In the genomic region with DNA sequence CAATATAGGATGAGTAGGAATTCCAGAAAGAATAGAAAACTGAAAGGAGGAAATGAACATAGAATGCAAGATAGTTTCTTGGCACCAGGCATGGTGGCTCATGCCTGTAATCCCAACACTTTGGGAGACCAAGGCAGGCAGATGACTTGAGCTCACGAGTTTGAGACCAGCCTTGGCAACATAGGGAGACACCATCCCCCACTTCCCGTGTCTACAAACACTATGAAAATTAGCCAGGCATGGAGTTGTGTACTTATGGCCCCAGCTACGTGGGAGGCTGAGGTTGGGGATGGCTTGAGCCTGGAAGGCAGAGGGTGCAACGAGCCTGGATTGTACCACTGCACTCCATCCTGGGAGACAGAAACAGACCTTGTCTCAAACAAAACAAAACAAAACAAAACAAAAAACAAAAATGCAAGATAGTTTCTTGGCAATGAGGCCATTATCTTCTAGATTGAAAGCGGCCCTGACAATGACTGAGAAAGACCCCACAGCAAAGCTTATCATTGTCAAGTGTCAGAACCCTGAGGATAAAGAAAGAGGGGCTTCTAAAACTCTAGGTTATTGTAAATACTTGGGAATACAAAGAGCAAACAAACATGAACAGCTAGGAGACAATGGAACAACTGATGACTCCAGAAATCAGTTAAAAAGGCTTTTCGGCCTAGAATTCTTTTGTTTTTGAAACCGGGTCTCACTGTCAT, we compare ENCODE assay signal across 1 cellular context.
TF ChIP-seq lines count a peak whose summit lies in the region.

No MANE protein-coding gene starts in this region.

TF ChIP-seq in GM12891, 5 proteins besides CTCF, POLR2A, EP300 and RAD21 (continued from another document):
- peak; percentile 33; the same call in 1 of the 2 replicates for TF ChIP-seq POLR2AphosphoS5 (IDR thresholded peaks at IDR 0.05; ENCODE audit: low read depth, low read length)
- no peak for TF ChIP-seq POU2F2 (IDR thresholded peaks at IDR 0.05; ENCODE audit: low read depth, low read length)
